In the genomic region with DNA sequence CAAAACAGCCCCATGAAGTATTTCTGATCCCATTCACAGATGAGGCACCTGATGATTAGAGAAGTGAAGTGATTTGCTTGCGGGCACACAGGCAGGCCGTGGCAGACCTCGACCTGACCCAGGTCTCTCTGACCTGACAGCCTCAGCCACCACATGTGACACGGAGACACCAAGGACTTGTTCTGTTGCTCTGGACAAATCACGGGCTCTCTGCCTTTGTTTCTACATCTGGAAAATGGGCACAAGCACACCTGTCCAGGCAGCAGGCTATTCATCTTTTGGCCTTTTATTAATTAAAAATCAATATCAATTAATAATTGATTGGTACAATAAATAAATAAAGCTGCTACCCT, we compare ENCODE assay signal across 10 cellular contexts. TPM values are rescaled to one million over a fixed set of nuclear protein-coding genes. Genes with fewer than 3 reads are reported as not detected.
DNase-seq lines count a peak whose midpoint lies in the region; ATAC-seq and TF ChIP-seq lines count a peak whose summit lies in the region.
"Had no signal": no experiment of that assay in that cellular context is flagged by ENCODE, and none has a peak within 500 bp of the region (broad histone marks: within the 10 kb centered on the region; RNA-seq: fewer than 3 reads in every experiment).

No MANE protein-coding gene starts in this region.

- no peaks in the 10 kb centered on the region for H3K9me3 Mint-ChIP-seq in activated naive CD4-positive, alpha-beta T cell treated with anti-CD3 and anti-CD28 coated beads, Interleukin-2, amount 50 U/mL, for 24 hours
- no peaks in the 10 kb centered on the region for H3K9me3 Mint-ChIP-seq in activated T-helper 17 cell treated with anti-CD3 and anti-CD28 coated beads, Interleukin-2, amount 50 U/mL, for 72 hours
- H3K9me3 Mint-ChIP-seq in progenitor cell of endocrine pancreas (ENCODE audit: low read depth) = no peaks in the 10 kb centered on the region

- peak overlapping the region; percentile 96 for H3K27ac Mint-ChIP-seq in activated naive CD4-positive, alpha-beta T cell treated with anti-CD3 and anti-CD28 coated beads, Interleukin-2, amount 50 U/mL, for 24 hours
- H3K27ac Mint-ChIP-seq in activated T-helper 17 cell treated with anti-CD3 and anti-CD28 coated beads, Interleukin-2, amount 50 U/mL, for 72 hours = peak overlapping the region; percentile 99
- no peak overlapping the region for H3K27ac Mint-ChIP-seq in progenitor cell of endocrine pancreas

- no peak for DNase-seq in activated naive CD4-positive, alpha-beta T cell treated with anti-CD3 and anti-CD28 coated beads, Interleukin-2, amount 50 U/mL, for 16 hours
- DNase-seq in right lobe of liver (peak in 2 of 3 donors; percentile 64 to 67), transverse colon (no peak), hippocampal formation (lab: John Stamatoyannopoulos, UW) (no peak), progenitor cell of endocrine pancreas (ENCODE audit: low spot score, unreplicated experiment) (no peak)
- DNase-seq: foreskin melanocyte; NK-92 treated with Interleukin-12 subunit alpha and Interleukin-12 subunit beta, amount 100 ng/mL, for 24 hours had no signal

- ATAC-seq in activated T-helper 17 cell treated with anti-CD3 and anti-CD28 coated beads, Interleukin-2, amount 50 U/mL, for 72 hours (replicated peaks) = no peak
- ATAC-seq in right lobe of liver (no peak), HG03039 (IDR thresholded peaks at IDR 0.05; ENCODE audit: unreplicated experiment) (no peak)

- H3K4me1 ChIP-seq in right lobe of liver (peaks cover 0 to 75% (median 41%) of the 10 kb centered on the region in 4 donors), transverse colon (peaks cover 58 to 88% (median 84%) of the 10 kb centered on the region in 4 donors)

- peaks cover 11% of the 10 kb centered on the region for H3K36me3 Mint-ChIP-seq in activated naive CD4-positive, alpha-beta T cell treated with anti-CD3 and anti-CD28 coated beads, Interleukin-2, amount 50 U/mL, for 24 hours
- peaks cover 87% of the 10 kb centered on the region for H3K36me3 Mint-ChIP-seq in activated T-helper 17 cell treated with anti-CD3 and anti-CD28 coated beads, Interleukin-2, amount 50 U/mL, for 72 hours (ENCODE audit: low read depth)
- H3K36me3 Mint-ChIP-seq in progenitor cell of endocrine pancreas (ENCODE audit: insufficient read depth) = peaks cover 2% of the 10 kb centered on the region

- peak overlapping the region; percentile 86 to 87 (median 87) for H3K27ac ChIP-seq in right lobe of liver
- H3K27ac ChIP-seq in transverse colon = peak overlapping the region; percentile 99 to 100 (median 100)

- TF ChIP-seq POLR2A in right lobe of liver (IDR thresholded peaks at IDR 0.05) (no peak), transverse colon (IDR thresholded peaks at IDR 0.05) (no peak)

- no peak for TF ChIP-seq EP300 in transverse colon (IDR thresholded peaks at IDR 0.05; ENCODE audit: low read depth)

- H3K36me3 ChIP-seq in right lobe of liver (no peaks in the 10 kb centered on the region), transverse colon (no peaks in the 10 kb centered on the region)

- no peaks in the 10 kb centered on the region for H3K9me3 ChIP-seq in right lobe of liver
- H3K9me3 ChIP-seq in transverse colon = no peaks in the 10 kb centered on the region

- H3K4me3 Mint-ChIP-seq in activated naive CD4-positive, alpha-beta T cell treated with anti-CD3 and anti-CD28 coated beads, Interleukin-2, amount 50 U/mL, for 24 hours = peak overlapping the region; percentile 92
- H3K4me3 Mint-ChIP-seq in activated T-helper 17 cell treated with anti-CD3 and anti-CD28 coated beads, Interleukin-2, amount 50 U/mL, for 72 hours = peak overlapping the region; percentile 93
- H3K4me3 Mint-ChIP-seq in progenitor cell of endocrine pancreas (ENCODE audit: low read depth) = no peak overlapping the region

- 18% methylated on average over 5 of the region's 5 CpGs for WGBS in right lobe of liver (ENCODE audit: insufficient coverage, low coverage, low lambda C conversion rate, missing lambda C conversion rate)
- 69% methylated on average over 5 of the region's 5 CpGs; no CpG with 5 or more reads in 1 of the 2 donors for WGBS in transverse colon (ENCODE audit: low coverage in 1 of 2), 2 donors

- H3K4me3 ChIP-seq in right lobe of liver (no peak overlapping the region), transverse colon (peak overlapping the region in 1 of 4 donors; percentile 68)

- in situ Hi-C loops in transverse colon (cut with MboI; ENCODE audit: low pct_ligation_motif_present in 1 of 4, low pct_unique_long_range_greater_than_20kb in 1 of 4, low sequenced_read_pairs in 3 of 4) = no loop called here

- no peaks in the 10 kb centered on the region for H3K27me3 Mint-ChIP-seq in activated naive CD4-positive, alpha-beta T cell treated with anti-CD3 and anti-CD28 coated beads, Interleukin-2, amount 50 U/mL, for 24 hours
- H3K27me3 Mint-ChIP-seq in activated T-helper 17 cell treated with anti-CD3 and anti-CD28 coated beads, Interleukin-2, amount 50 U/mL, for 72 hours = no peaks in the 10 kb centered on the region
- H3K27me3 Mint-ChIP-seq in progenitor cell of endocrine pancreas = no peaks in the 10 kb centered on the region

- intact Hi-C loops in right lobe of liver (cut with DNase I) = no loop called here
- intact Hi-C loops in transverse colon (cut with DNase I; ENCODE audit: low total_unique reads) = no loop called here

- peaks cover 76% of the 10 kb centered on the region for H3K4me1 Mint-ChIP-seq in activated naive CD4-positive, alpha-beta T cell treated with anti-CD3 and anti-CD28 coated beads, Interleukin-2, amount 50 U/mL, for 24 hours
- peaks cover 46% of the 10 kb centered on the region for H3K4me1 Mint-ChIP-seq in activated T-helper 17 cell treated with anti-CD3 and anti-CD28 coated beads, Interleukin-2, amount 50 U/mL, for 72 hours
- peaks cover 52% of the 10 kb centered on the region for H3K4me1 Mint-ChIP-seq in progenitor cell of endocrine pancreas (ENCODE audit: low read depth)

- no peak for TF ChIP-seq CTCF in right lobe of liver (IDR thresholded peaks at IDR 0.05)
- TF ChIP-seq CTCF in transverse colon (IDR thresholded peaks at IDR 0.05) = no peak
- TF ChIP-seq CTCF in progenitor cell of endocrine pancreas (IDR thresholded peaks at IDR 0.05; ENCODE audit: unreplicated experiment) = no peak

- H3K27me3 ChIP-seq in right lobe of liver (no peaks in the 10 kb centered on the region), transverse colon (no peaks in the 10 kb centered on the region)

RNA-seq across cellular contexts. Expression of gene MAP3K14, which starts 3.4 kb away (rescaled TPM):
- 10 to 100 TPM; 36.3 to 49.5 TPM for total RNA-seq in activated T-helper 17 cell treated with anti-CD3 and anti-CD28 coated beads, Interleukin-2, amount 50 U/mL, for 72 hours
- total RNA-seq in right lobe of liver (1 to 10 TPM; 4.8 to 7.8 (median 6.3) TPM), transverse colon (10 to 100 TPM; 13.0 to 33.7 (median 18.7) TPM), progenitor cell of endocrine pancreas (7.8 and 8.7 TPM in 2 replicates)

RNA-seq across cellular contexts. Expression of gene SPATA32, which starts 51.5 kb away (rescaled TPM):
- total RNA-seq in activated T-helper 17 cell treated with anti-CD3 and anti-CD28 coated beads, Interleukin-2, amount 50 U/mL, for 72 hours = under 1 TPM; 0.13 to 0.32 TPM
- total RNA-seq in right lobe of liver = not detected
- total RNA-seq in transverse colon = under 1 TPM in 1 of 4 donors, not detected in 3; 0.48 TPM
- 0.24 TPM in 1 of 2 replicates, not detected in the other for total RNA-seq in progenitor cell of endocrine pancreas

Comparison
In these comparisons a context has a peak if more than half of its experiments do, and no peak if none do; other contexts are left out.
1. DNase-seq: peak in right lobe of liver (2 of 3); none in activated naive CD4-positive, alpha-beta T cell treated with anti-CD3 and anti-CD28 coated beads, Interleukin-2, amount 50 U/mL, for 16 hours (single experiment), transverse colon (single experiment), hippocampal formation (0 of 2) and progenitor cell of endocrine pancreas (single experiment).